ENCODE assay signal across 28 cellular contexts in the genomic region with DNA sequence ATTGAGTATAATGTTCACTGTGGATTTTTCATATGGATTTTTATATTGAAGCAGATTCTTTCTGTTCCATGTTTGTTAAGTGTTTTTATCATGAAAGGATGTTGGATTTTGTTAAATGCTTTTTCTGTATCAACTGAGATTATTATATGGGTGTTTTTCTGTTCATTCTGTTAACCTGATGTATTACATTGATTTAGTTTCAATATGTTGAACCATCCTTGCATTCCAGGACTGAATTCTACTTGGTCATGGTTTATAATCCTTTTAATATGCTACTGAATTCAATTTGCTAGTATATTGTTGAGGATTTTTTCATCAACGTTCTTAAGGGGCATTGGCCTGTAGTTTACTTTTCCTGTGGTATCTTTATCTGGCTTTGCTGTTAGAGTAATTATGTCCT.
"Had no signal": no experiment of that assay in that cellular context is flagged by ENCODE, and none has a peak within 500 bp of the region (broad histone marks: within the 10 kb centered on the region; RNA-seq: fewer than 3 reads in every experiment).

No MANE protein-coding gene starts in this region.

- H3K4me3 ChIP-seq: adrenal gland, breast epithelium, MG63, SK-N-MC had no signal

- H3K9me3 ChIP-seq: adrenal gland had no signal

- H3K9ac ChIP-seq: KMS-11 had no signal

- H3K27ac ChIP-seq: adrenal gland, breast epithelium, KMS-11, SK-N-MC, WERI-Rb-1 had no signal

- DNase-seq: activated CD4-positive, alpha-beta T cell treated with anti-CD3 and anti-CD28 coated beads for 4 hours; activated CD8-positive, alpha-beta memory T cell treated with anti-CD3 and anti-CD28 coated beads, Interleukin-2, amount 50 U/mL, for 4 hours; activated CD8-positive, alpha-beta T cell treated with anti-CD3 and anti-CD28 coated beads for 36 hours; activated gamma-delta T cell treated with Interleukin-2 at 50 U/mL for 16 hours; activated naive CD4-positive, alpha-beta T cell treated with anti-CD3 and anti-CD28 coated beads, Interleukin-2, amount 50 U/mL, for 16 hours; activated naive CD8-positive, alpha-beta T cell treated with anti-CD3 and anti-CD28 coated beads, Interleukin-2, amount 10 ng/mL, durations not matched to agents 7 days and 5 days; activated T-cell treated with anti-CD3 and anti-CD28 coated beads, Interleukin-2, amount 50 U/mL, for 72 hours; adrenal gland; anterior cingulate cortex; caudate nucleus; MG63; MV-4-11; NCI-H1105; NCI-H1436; NCI-H1694 treated with DMSO at 0.1 percent for 48 hours; NCI-H2029 treated with DMSO at 0.1 percent for 48 hours; NCI-H2171; NCI-H345; NCI-H510A; NCI-H526 treated with DMSO at 0.1 percent for 48 hours; RPMI8226; T-helper 1 cell; WERI-Rb-1 had no signal

- H3K4me2 ChIP-seq: KMS-11 had no signal

- H3K27me3 ChIP-seq: adrenal gland, breast epithelium, MG63 had no signal

- H3K36me3 ChIP-seq: MG63, WERI-Rb-1 had no signal

- H3K4me1 ChIP-seq: adrenal gland, breast epithelium had no signal

- ATAC-seq: activated CD8-positive, alpha-beta T cell treated with anti-CD3 and anti-CD28 coated beads for 36 hours; activated T-cell treated with anti-CD3 and anti-CD28 coated beads, Interleukin-2, amount 50 U/mL, for 72 hours; Panc1; Right ventricle myocardium inferior had no signal
